ENCODE assay signal across 17 cellular contexts in genomic region chr19:28493881-28494280, GRCh38.
A peak's percentile ranks its signal among the peaks of the same experiment; 100 is the strongest.
DNase-seq lines count a peak whose midpoint lies in the region; TF ChIP-seq lines count a peak whose summit lies in the region.
"Had no signal": no experiment of that assay in that cellular context is flagged by ENCODE, and none has a peak within 500 bp of the region (broad histone marks: within the 10 kb centered on the region; RNA-seq: fewer than 3 reads in every experiment).

No MANE protein-coding gene starts in this region.

- no peaks in the 10 kb centered on the region for H3K9me3 ChIP-seq in HUES64 (ENCODE audit: insufficient read depth, low read depth, low read length)
- no peaks in the 10 kb centered on the region for H3K9me3 ChIP-seq in endodermal cell (ENCODE audit: control insufficient read depth, low read length)
- no peaks in the 10 kb centered on the region for H3K9me3 ChIP-seq in MG63
- H3K9me3 ChIP-seq in breast epithelium = no peaks in the 10 kb centered on the region
- H3K9me3 ChIP-seq: SJCRH30 had no signal

- H3K27me3 Mint-ChIP-seq in endodermal cell (ENCODE audit: insufficient read depth) (no peaks in the 10 kb centered on the region), CD14-positive monocyte (ENCODE audit: low read depth in 3 of 3) (peaks cover 4 to 5% (median 5%) of the 10 kb centered on the region in 3 donors)

- TF ChIP-seq POLR2A in breast epithelium (IDR thresholded peaks at IDR 0.05) = no peak

- H3K27ac ChIP-seq in HUES64 (ENCODE audit: low read depth, low read length) (peak overlapping the region; percentile 46; the same call in 1 of the 2 replicates), endodermal cell (ENCODE audit: low read depth, low read length) (peak overlapping the region; percentile 88), breast epithelium (no peak overlapping the region)
- H3K27ac ChIP-seq: BLaER1 treated with 17β-estradiol and CSF1 and Interleukin-3, amounts not matched to agents 10 nM and 100 nM; SJCRH30 had no signal

- H3K9me3 Mint-ChIP-seq in endodermal cell = no peaks in the 10 kb centered on the region
- H3K9me3 Mint-ChIP-seq in CD14-positive monocyte = peaks cover 0 to 5% (median 0%) of the 10 kb centered on the region in 7 donors

- H3K4me3 ChIP-seq in HUES64 (ENCODE audit: low read length) = no peak overlapping the region
- H3K4me3 ChIP-seq in endodermal cell (ENCODE audit: low read length) = no peak overlapping the region
- no peak overlapping the region for H3K4me3 ChIP-seq in MG63
- H3K4me3 ChIP-seq in breast epithelium = no peak overlapping the region
- H3K4me3 ChIP-seq: BLaER1 treated with 17β-estradiol and CSF1 and Interleukin-3, amounts not matched to agents 10 nM and 100 nM; SJCRH30 had no signal

- peaks cover 25% of the 10 kb centered on the region for H3K4me1 ChIP-seq in HUES64 (ENCODE audit: insufficient read depth, low read length)
- H3K4me1 ChIP-seq in endodermal cell (ENCODE audit: control insufficient read depth, insufficient read depth, low read length) = peaks cover 6% of the 10 kb centered on the region
- no peaks in the 10 kb centered on the region for H3K4me1 ChIP-seq in breast epithelium
- H3K4me1 ChIP-seq: SJCRH30 had no signal

- H3K4me3 Mint-ChIP-seq in endodermal cell (no peak overlapping the region), CD14-positive monocyte (no peak overlapping the region)
- H3K4me3 Mint-ChIP-seq: CD8-positive, alpha-beta memory T cell had no signal

- TF ChIP-seq CTCF in endodermal cell (conservative IDR thresholded peaks at IDR 0.05) (no peak), breast epithelium (IDR thresholded peaks at IDR 0.05) (no peak), CD14-positive monocyte (IDR thresholded peaks at IDR 0.05) (no peak)

- no peak for DNase-seq in endodermal cell
- DNase-seq in midbrain (lab: John Stamatoyannopoulos, UW) = peak; percentile 2
- no peak for DNase-seq in MG63
- DNase-seq in breast epithelium (ENCODE audit: low spot score in 2 of 2) = no peak
- DNase-seq in activated CD4-positive, CD25-positive, alpha-beta regulatory T cell treated with anti-CD3 and anti-CD28 coated beads, Interleukin-2, amount 50 U/mL, for 72 hours = no peak
- DNase-seq in CD14-positive monocyte (ENCODE audit: low spot score) = no peak
- DNase-seq: CD8-positive, alpha-beta memory T cell; DMS53; EL; GOT3; KG1; NCI-H1417; NCI-H187 treated with DMSO at 0.1 percent for 48 hours; NCI-H345; SJCRH30 had no signal

- WGBS in HUES64 = 22% methylated on average over 5 of the region's 5 CpGs
- WGBS in endodermal cell (ENCODE audit: insufficient coverage in 1 of 2, insufficient read length in 1 of 2), 2 experiments = 72% methylated on average over 5 of the region's 5 CpGs; no CpG with 5 or more reads in 1 of the 2 experiments

- H3K27ac Mint-ChIP-seq in endodermal cell = peak overlapping the region; percentile 9
- no peak overlapping the region for H3K27ac Mint-ChIP-seq in CD14-positive monocyte

- H3K9ac ChIP-seq in HUES64 (ENCODE audit: low read depth, low read length) (no peak overlapping the region), endodermal cell (ENCODE audit: extremely low read depth, low read length, poor library complexity, severe bottlenecking) (no peak overlapping the region)
- H3K9ac ChIP-seq: BLaER1 treated with 17β-estradiol and CSF1 and Interleukin-3, amounts not matched to agents 10 nM and 100 nM had no signal

- intact Hi-C loops in breast epithelium (cut with DNase I; ENCODE audit: low total_unique reads) (no loop called here), CD14-positive monocyte (cut with micrococcal nuclease) (no loop called here)

- H3K36me3 Mint-ChIP-seq in endodermal cell (ENCODE audit: low read depth) = no peaks in the 10 kb centered on the region
- H3K36me3 Mint-ChIP-seq in CD14-positive monocyte = no peaks in the 10 kb centered on the region
- H3K36me3 Mint-ChIP-seq: CD8-positive, alpha-beta memory T cell had no signal

- no peaks in the 10 kb centered on the region for H3K27me3 ChIP-seq in HUES64 (ENCODE audit: insufficient read depth, low read length)
- H3K27me3 ChIP-seq in endodermal cell (ENCODE audit: control insufficient read depth, insufficient read depth, low read length, poor library complexity, severe bottlenecking) = no peaks in the 10 kb centered on the region
- no peaks in the 10 kb centered on the region for H3K27me3 ChIP-seq in MG63
- H3K27me3 ChIP-seq in breast epithelium = peaks cover 0 to 3% of the 10 kb centered on the region in 2 donors
- H3K27me3 ChIP-seq: BLaER1 treated with 17β-estradiol and CSF1 and Interleukin-3, amounts not matched to agents 10 nM and 100 nM; SJCRH30 had no signal

- H3K36me3 ChIP-seq in HUES64 (ENCODE audit: insufficient read depth, low read length) = no peaks in the 10 kb centered on the region
- no peaks in the 10 kb centered on the region for H3K36me3 ChIP-seq in endodermal cell (ENCODE audit: control insufficient read depth, insufficient read depth, low read length)
- H3K36me3 ChIP-seq in MG63 = no peaks in the 10 kb centered on the region
- H3K36me3 ChIP-seq in breast epithelium = no peaks in the 10 kb centered on the region
- H3K36me3 ChIP-seq: BLaER1 treated with 17β-estradiol and CSF1 and Interleukin-3, amounts not matched to agents 10 nM and 100 nM; SJCRH30 had no signal

- H3K4me1 Mint-ChIP-seq in endodermal cell (peaks cover 26% of the 10 kb centered on the region), CD14-positive monocyte (peaks cover 17% of the 10 kb centered on the region)

Comparison
In these comparisons a context has a peak if more than half of its experiments do, and no peak if none do; other contexts are left out.
1. H3K27ac ChIP-seq: peak in HUES64 (single experiment) and endodermal cell (single experiment); none in breast epithelium (0 of 2).